ENCODE assay signal across 1 cellular context in genomic region chr14:71467419-71467818, GRCh38.
A peak's percentile ranks its signal among the peaks of the same experiment; 100 is the strongest.
TF ChIP-seq lines count a peak whose summit lies in the region.

No MANE protein-coding gene starts in this region.

TF ChIP-seq in SK-N-SH, 30 proteins besides CTCF, POLR2A, EP300 and RAD21:
- peak; percentile 58 for TF ChIP-seq JUND (IDR thresholded peaks at IDR 0.05)
- no peak for TF ChIP-seq RFX5 (IDR thresholded peaks at IDR 0.05; ENCODE audit: low read length)
- TF ChIP-seq FOSL2 (IDR thresholded peaks at IDR 0.05; ENCODE audit: borderline replicate concordance, low read depth): peak; percentile 42; the same call in 1 of the 2 replicates
- TF ChIP-seq FOXJ3 (CRISPR knock-in tag; IDR thresholded peaks at IDR 0.05): no peak
- TF ChIP-seq MEF2A (IDR thresholded peaks at IDR 0.05; ENCODE audit: borderline replicate concordance, low read depth): no peak
- peak; percentile 63; the same call in 1 of the 2 replicates for TF ChIP-seq TEAD4 (IDR thresholded peaks at IDR 0.05; ENCODE audit: borderline replicate concordance, insufficient read depth)
- peak; percentile 56 for TF ChIP-seq NFIC (IDR thresholded peaks at IDR 0.05; ENCODE audit: borderline replicate concordance)
- no peak for TF ChIP-seq NRF1 (IDR thresholded peaks at IDR 0.05; ENCODE audit: low read depth, low read length)
- TF ChIP-seq FOXM1 (IDR thresholded peaks at IDR 0.05; ENCODE audit: low read depth): peak; percentile 58; the same call in 1 of the 2 replicates
- TF ChIP-seq MAX (IDR thresholded peaks at IDR 0.05; ENCODE audit: low read depth): peak; percentile 24; the same call in 1 of the 2 replicates
- TF ChIP-seq IRF3 (IDR thresholded peaks at IDR 0.05; ENCODE audit: low read depth, low read length): no peak
- TF ChIP-seq USF1 (IDR thresholded peaks at IDR 0.05; ENCODE audit: borderline replicate concordance, low read depth): no peak
- peak; percentile 83 for TF ChIP-seq PBX3 (IDR thresholded peaks at IDR 0.05)
- no peak for TF ChIP-seq CHD2 (IDR thresholded peaks at IDR 0.05; ENCODE audit: low read length, partially characterized antibody)
- no peak for TF ChIP-seq MXI1 (IDR thresholded peaks at IDR 0.05; ENCODE audit: low read depth, low read length)
- TF ChIP-seq USF2 (IDR thresholded peaks at IDR 0.05; ENCODE audit: borderline replicate concordance, low read depth, low read length): no peak
- no peak for TF ChIP-seq TAF1 (IDR thresholded peaks at IDR 0.05; ENCODE audit: borderline replicate concordance, low read depth, low read length)
- 0 out of 2 replicates have a peak, but pooled peaks have one; percentile 29 for TF ChIP-seq RXRA (IDR thresholded peaks at IDR 0.05; ENCODE audit: borderline replicate concordance, low read depth)
- no peak for TF ChIP-seq GATA2 (CRISPR knock-in tag; IDR thresholded peaks at IDR 0.05)
- peak; percentile 58; the same call in 1 of the 2 replicates for TF ChIP-seq TCF12 (IDR thresholded peaks at IDR 0.05)
- TF ChIP-seq ZBTB33 (IDR thresholded peaks at IDR 0.05; ENCODE audit: borderline replicate concordance, low read depth): no peak
